ENCODE assay signal across 13 cellular contexts in genomic region chr4:7598939-7599790, GRCh38.
"Had no signal": no experiment of that assay in that cellular context is flagged by ENCODE, and none has a peak within 500 bp of the region (broad histone marks: within the 10 kb centered on the region; RNA-seq: fewer than 3 reads in every experiment).

No MANE protein-coding gene starts in this region.

- H3K4me3 ChIP-seq: neural progenitor cell, smooth muscle cell, transverse colon had no signal

- DNase-seq: activated CD4-positive, alpha-beta memory T cell treated with anti-CD3 and anti-CD28 coated beads, Interleukin-2, amount 10 ng/mL, durations not matched to agents 7 days and 5 days; activated CD4-positive, alpha-beta T cell treated with anti-CD3 and anti-CD28 coated beads for 1 hour; activated gamma-delta T cell; activated T-cell treated with anti-CD3 and anti-CD28 coated beads, Interleukin-2, amount 50 U/mL, for 48 hours; amygdala; brain microvascular endothelial cell; dermis blood vessel endothelial cell; endodermal cell; transverse colon had no signal

- H3K27ac ChIP-seq: brain microvascular endothelial cell, neural progenitor cell, parathyroid adenoma, transverse colon had no signal

- H3K27me3 ChIP-seq: neural progenitor cell, transverse colon had no signal

- H3K4me1 ChIP-seq: parathyroid adenoma, transverse colon had no signal

- ATAC-seq: stimulated activated memory B cell treated with anti-CD40 and anti-IgM and Interleukin-4, amounts not matched to agents 10 μg/mL and 1 μg/mL and 100 μg/mL, for 72 hours had no signal

- H3K9me3 ChIP-seq: transverse colon had no signal

- H3K36me3 ChIP-seq: brain microvascular endothelial cell, neural progenitor cell, transverse colon had no signal
